Comparison of ENCODE assay signal across 8 cellular contexts in genomic region chr10:99430451-99431189, GRCh38. TPM values are rescaled to one million over a fixed set of nuclear protein-coding genes. Genes with fewer than 3 reads are reported as not detected.
DNase-seq lines count a peak whose midpoint lies in the region; ATAC-seq and TF ChIP-seq lines count a peak whose summit lies in the region.

Gene GOT1 (minus strand): TSS chr10:99430624. CDS start chr10:99430565, 59 bp downstream.

- H3K4me1 Mint-ChIP-seq in central memory CD8-positive, alpha-beta T cell: peaks cover 34% of the 10 kb centered on the region

- TF ChIP-seq CTCF in AG09309 (IDR thresholded peaks at IDR 0.05; ENCODE audit: control insufficient read depth, insufficient read depth, low read depth, low read length, missing control alignments) (no peak), spleen (IDR thresholded peaks at IDR 0.05 in 8 of 11, conservative IDR thresholded peaks at IDR 0.05 in 3 of 11) (peak in 2 of 11 experiments; percentile 5 to 23)

- H3K27ac Mint-ChIP-seq in central memory CD8-positive, alpha-beta T cell (ENCODE audit: low read depth): peak within 1 kb of the TSS; percentile 95

- H3K27me3 Mint-ChIP-seq in central memory CD8-positive, alpha-beta T cell: no peaks in the 10 kb centered on the region

- H3K36me3 Mint-ChIP-seq in central memory CD8-positive, alpha-beta T cell (ENCODE audit: insufficient read depth): peaks cover 13% of the 10 kb centered on the region

- H3K36me3 ChIP-seq in spleen: peaks cover 0 to 17% (median under 1%) of the 10 kb centered on the region in 6 donors

- DNase-seq in AG09309 (ENCODE audit: low read depth): peak; percentile 97
- DNase-seq in NCI-H446 (lab: John Stamatoyannopoulos, UW): peak; percentile 82 to 95
- DNase-seq in activated CD4-positive, CD25-positive, alpha-beta regulatory T cell treated with anti-CD3 and anti-CD28 coated beads, Interleukin-2, amount 50 U/mL, for 16 hours (ENCODE audit: low read depth, low spot score): peak; percentile 94
- DNase-seq in central memory CD8-positive, alpha-beta T cell (ENCODE audit: low spot score in 2 of 2): peak; percentile 77 to 92
- peak; percentile 99 for DNase-seq in inferior parietal cortex (ENCODE audit: extremely low spot score)
- DNase-seq in spleen: peak; percentile 97

- peak within 1 kb of the TSS; percentile 96 for H3K4me3 Mint-ChIP-seq in central memory CD8-positive, alpha-beta T cell

- no peaks in the 10 kb centered on the region for H3K9me3 ChIP-seq in spleen

- intact Hi-C loops in spleen (cut with DNase I; ENCODE audit: low total_unique reads): loop anchor here (10.0 kb wide), 1 partner anchor 104 kb away; the partner anchor contains the start of gene NKX2-3

- H3K4me1 ChIP-seq in spleen: peaks cover 10 to 74% (median 33%) of the 10 kb centered on the region in 6 donors

- H3K9me3 Mint-ChIP-seq in central memory CD8-positive, alpha-beta T cell: no peaks in the 10 kb centered on the region

- no peaks in the 10 kb centered on the region for H3K27me3 ChIP-seq in spleen (replicated peaks in 1 of 7)

- H3K27ac ChIP-seq in spleen: peak within 1 kb of the TSS; percentile 82 to 94 (median 92)

- TF ChIP-seq POLR2A in spleen (IDR thresholded peaks at IDR 0.05): no peak

- H3K4me3 ChIP-seq in AG09309 (ENCODE audit: control insufficient read depth, low read depth, low read length) (peak within 1 kb of the TSS; percentile 100), spleen (peak within 1 kb of the TSS; percentile 69 to 92 (median 82))

- ATAC-seq in GM19025 (IDR thresholded peaks at IDR 0.05; ENCODE audit: low read depth, unreplicated experiment) (peak; percentile 96), HG03342 (IDR thresholded peaks at IDR 0.05; ENCODE audit: unreplicated experiment) (peak; percentile 94)
- peak; percentile 99 for ATAC-seq in central memory CD8-positive, alpha-beta T cell (replicated peaks; ENCODE audit: extremely low read depth, poor library complexity, severe bottlenecking)

- 0 to 1% (median 1%) methylated on average over 28 to 59 of the region's 59 CpGs for WGBS in spleen, 5 donors

RNA-seq across cellular contexts. Expression of gene GOT1, which starts in this region (rescaled TPM):
- 10 to 100 TPM; 11.6 to 23.1 (median 16.6) TPM for total RNA-seq in spleen
- polyA plus RNA-seq in spleen: 10 to 100 TPM in 2 of 3 donors, 1 to 10 TPM in 1; 9.9 to 12.3 (median 10.7) TPM

Comparison
In these comparisons a context has a peak if more than half of its experiments do, and no peak if none do; other contexts are left out.
1. Peak in every context shown above with its lines: DNase-seq, ATAC-seq, H3K4me3 ChIP-seq and H3K27ac ChIP-seq.